ENCODE assay signal across 8 cellular contexts in the genomic region with DNA sequence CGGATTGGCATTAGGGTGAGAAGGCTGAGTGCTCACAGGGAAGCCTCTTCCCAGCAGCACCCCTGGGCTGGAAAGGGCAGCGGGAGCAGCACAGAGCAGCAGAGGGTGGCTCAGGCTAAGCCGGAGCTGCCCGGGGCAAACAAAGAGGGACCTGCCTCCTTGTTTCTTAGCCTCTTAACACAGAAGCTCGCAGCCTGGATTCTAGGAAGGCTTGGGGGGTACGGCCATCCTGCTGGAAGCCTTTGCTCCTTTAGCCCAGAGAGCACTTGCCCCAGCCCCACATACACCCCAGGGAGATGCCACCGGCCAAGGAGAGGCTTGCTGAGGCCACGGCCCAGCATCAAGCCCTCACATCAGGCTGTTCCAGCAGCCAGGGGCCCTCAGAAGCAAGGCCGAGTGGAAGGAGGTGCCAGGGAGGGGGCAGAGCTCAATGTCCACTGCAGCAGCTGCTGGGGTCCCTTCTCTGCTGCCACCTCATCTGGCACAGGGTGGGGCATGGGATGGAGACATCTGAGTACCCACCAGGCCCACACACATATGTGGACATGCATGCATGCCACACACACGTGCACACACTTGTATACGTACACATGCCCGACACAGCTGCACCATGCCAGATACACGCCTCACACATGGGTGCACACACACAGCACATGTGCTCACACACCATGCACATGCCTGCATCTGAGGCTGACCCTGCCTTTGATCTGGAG. TPM values are rescaled to one million over a fixed set of nuclear protein-coding genes. Genes with fewer than 3 reads are reported as not detected.
DNase-seq lines count a peak whose midpoint lies in the region; ATAC-seq and TF ChIP-seq lines count a peak whose summit lies in the region.

No MANE protein-coding gene starts in this region.

- no TSS peak for BruUV-seq in MCF 10A (replicated peaks; lab: Mats Ljungman, UMichigan)

- H3K4me1 Mint-ChIP-seq in HFFc6 (ENCODE audit: low read depth): peaks cover 45% of the 10 kb centered on the region
- peaks cover 18% of the 10 kb centered on the region for H3K4me1 Mint-ChIP-seq in MCF 10A (ENCODE audit: insufficient read depth, unreplicated experiment)
- peaks cover 6% of the 10 kb centered on the region for H3K4me1 Mint-ChIP-seq in stimulated activated naive CD8-positive, alpha-beta T cell treated with anti-CD3 and anti-CD28 coated beads, Interleukin-15, amount 100 ng/mL, for 72 hours

- peak overlapping the region; percentile 95 for H3K27ac Mint-ChIP-seq in HFFc6
- H3K27ac Mint-ChIP-seq in MCF 10A (ENCODE audit: low read depth, unreplicated experiment): peak overlapping the region; percentile 51
- no peak overlapping the region for H3K27ac Mint-ChIP-seq in stimulated activated naive CD8-positive, alpha-beta T cell treated with anti-CD3 and anti-CD28 coated beads, Interleukin-15, amount 100 ng/mL, for 72 hours

- no peaks in the 10 kb centered on the region for H3K9me3 ChIP-seq in HAP-1

- POLR2A ChIA-PET in MCF 10A (lab: Yijun Ruan, JAX): interaction anchor here (0.6 to 2.2 kb wide), 13 partner anchors 9 to 1115 kb away, joined by 3 to 34 read pairs (median 3); partner anchors contain the start of genes TACC3, TMEM129 and UVSSA
- POLR2A ChIA-PET in HEK293T (lab: Yijun Ruan, JAX): interaction anchor here (1.0 kb wide), 1 partner anchor 9 kb away, joined by 3 read pairs; no protein-coding TSS in a partner anchor

- DNase-seq in HFFc6 (no peak), MCF 10A (ENCODE audit: unreplicated experiment) (no peak), left colon (peak; percentile 11 to 35), HAP-1 (ENCODE audit: low spot score in 2 of 2) (no peak), NCI-H2196 (lab: John Stamatoyannopoulos, UW; ENCODE audit: unreplicated experiment) (no peak), HEK293T (ENCODE audit: extremely low spot score) (no peak)
- no peak for DNase-seq in stimulated activated naive CD8-positive, alpha-beta T cell treated with anti-CD3 and anti-CD28 coated beads, Interleukin-15, amount 100 ng/mL, for 72 hours

- H3K9me3 Mint-ChIP-seq in HFFc6 (no peaks in the 10 kb centered on the region), MCF 10A (ENCODE audit: unreplicated experiment) (no peaks in the 10 kb centered on the region)
- no peaks in the 10 kb centered on the region for H3K9me3 Mint-ChIP-seq in stimulated activated naive CD8-positive, alpha-beta T cell treated with anti-CD3 and anti-CD28 coated beads, Interleukin-15, amount 100 ng/mL, for 72 hours

- peaks cover 4% of the 10 kb centered on the region; the same call in 1 of the 2 replicates for H3K27me3 ChIP-seq in HAP-1 (ENCODE audit: low read depth)

- H3K27me3 Mint-ChIP-seq in HFFc6 (ENCODE audit: insufficient read depth) (peaks cover 1% of the 10 kb centered on the region; the same call in 1 of the 2 replicates), MCF 10A (ENCODE audit: insufficient read depth, unreplicated experiment) (peaks cover 12% of the 10 kb centered on the region)
- no peaks in the 10 kb centered on the region for H3K27me3 Mint-ChIP-seq in stimulated activated naive CD8-positive, alpha-beta T cell treated with anti-CD3 and anti-CD28 coated beads, Interleukin-15, amount 100 ng/mL, for 72 hours

- H3K4me3 ChIP-seq in HAP-1: no peak overlapping the region

- in situ Hi-C loops in HAP-1 (cut with MboI; ENCODE audit: low sequenced_read_pairs): no loop called here

- no peaks in the 10 kb centered on the region; the same call in 1 of the 2 replicates for H3K36me3 Mint-ChIP-seq in HFFc6 (ENCODE audit: low read depth)
- no peaks in the 10 kb centered on the region for H3K36me3 Mint-ChIP-seq in MCF 10A (ENCODE audit: insufficient read depth, unreplicated experiment)

- no peaks in the 10 kb centered on the region for H3K36me3 ChIP-seq in HAP-1 (replicated peaks)

- TF ChIP-seq CTCF in HFFc6 (IDR thresholded peaks at IDR 0.05) (no peak), MCF 10A (IDR thresholded peaks at IDR 0.05; ENCODE audit: unreplicated experiment) (no peak)

- intact Hi-C loops in MCF 10A (cut with micrococcal nuclease) (loop anchor here (1.0 kb wide), 1 partner anchor 154 kb away; no protein-coding TSS in a partner anchor), left colon (cut with DNase I, micrococcal nuclease) (no loop called here)

- H3K4me3 Mint-ChIP-seq in HFFc6 (peak overlapping the region; percentile 61), MCF 10A (ENCODE audit: unreplicated experiment) (no peak overlapping the region)
- no peak overlapping the region for H3K4me3 Mint-ChIP-seq in stimulated activated naive CD8-positive, alpha-beta T cell treated with anti-CD3 and anti-CD28 coated beads, Interleukin-15, amount 100 ng/mL, for 72 hours

- H3K4me1 ChIP-seq in HAP-1: no peaks in the 10 kb centered on the region

- ATAC-seq in left colon (peak; percentile 50), GM18519 (IDR thresholded peaks at IDR 0.05; ENCODE audit: low FRiP score, unreplicated experiment) (no peak)
- peak; percentile 13 for ATAC-seq in stimulated activated naive CD8-positive, alpha-beta T cell treated with anti-CD3 and anti-CD28 coated beads, Interleukin-15, amount 100 ng/mL, for 72 hours

- CTCF ChIA-PET in MCF 10A (lab: Yijun Ruan, JAX): interaction anchor here (0.6 to 2.0 kb wide), 7 partner anchors 11 to 189 kb away, joined by 3 to 14 read pairs (median 3); no protein-coding TSS in a partner anchor
- CTCF ChIA-PET in HEK293T (lab: Yijun Ruan, JAX): no interaction called here

TF ChIP-seq in HEK293T, 16 proteins besides CTCF, POLR2A, EP300 and RAD21:
- TF ChIP-seq BHLHE40 (IDR thresholded peaks at IDR 0.05; ENCODE audit: borderline replicate concordance) (no peak), NFRKB (IDR thresholded peaks at IDR 0.05) (no peak), FOXM1 (IDR thresholded peaks at IDR 0.05; ENCODE audit: borderline replicate concordance) (no peak), ZNF384 (IDR thresholded peaks at IDR 0.05) (no peak), L3MBTL2 (conservative IDR thresholded peaks at IDR 0.05) (no peak), ARNT (IDR thresholded peaks at IDR 0.05) (no peak), CTBP1 (IDR thresholded peaks at IDR 0.05; ENCODE audit: borderline replicate concordance) (no peak), FOXK2 (IDR thresholded peaks at IDR 0.05) (no peak), SP1 (IDR thresholded peaks at IDR 0.05) (no peak), TARDBP (IDR thresholded peaks at IDR 0.05) (no peak), ELF4 (IDR thresholded peaks at IDR 0.05) (no peak), SUZ12 (IDR thresholded peaks at IDR 0.05) (no peak), LEF1 (IDR thresholded peaks at IDR 0.05; ENCODE audit: borderline replicate concordance) (no peak), HDGF (IDR thresholded peaks at IDR 0.05; ENCODE audit: borderline replicate concordance) (no peak), FOXA1 (IDR thresholded peaks at IDR 0.05) (no peak)
- TF ChIP-seq, protein P1, sequence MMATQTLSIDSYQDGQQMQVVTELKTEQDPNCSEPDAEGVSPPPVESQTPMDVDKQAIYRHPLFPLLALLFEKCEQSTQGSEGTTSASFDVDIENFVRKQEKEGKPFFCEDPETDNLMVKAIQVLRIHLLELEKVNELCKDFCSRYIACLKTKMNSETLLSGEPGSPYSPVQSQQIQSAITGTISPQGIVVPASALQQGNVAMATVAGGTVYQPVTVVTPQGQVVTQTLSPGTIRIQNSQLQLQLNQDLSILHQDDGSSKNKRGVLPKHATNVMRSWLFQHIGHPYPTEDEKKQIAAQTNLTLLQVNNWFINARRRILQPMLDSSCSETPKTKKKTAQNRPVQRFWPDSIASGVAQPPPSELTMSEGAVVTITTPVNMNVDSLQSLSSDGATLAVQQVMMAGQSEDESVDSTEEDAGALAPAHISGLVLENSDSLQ (IDR thresholded peaks at IDR 0.05): no peak
TF ChIP-seq in HEK293T: peak in this region for 0.

RNA-seq across cellular contexts. Expression of gene SPON2, which starts 20.3 kb away (rescaled TPM):
- total RNA-seq in HFFc6 (2021; fragmentation: NEBNext Ultra II Directional; extraction: Animal tissue kit (Norgen Biotek cat#: 25700)): 10 to 100 TPM; 12.0 to 53.5 (median 48.2) TPM
- total RNA-seq in MCF 10A (2022): 0.54 and 0.64 TPM in 2 replicates
- 10 to 100 TPM; 26.6 to 34.3 TPM for total RNA-seq in left colon

RNA-seq across cellular contexts. Expression of gene CTBP1, which starts 56.3 kb away (rescaled TPM):
- 100 to 1,000 TPM; 109 to 126 (median 114) TPM for total RNA-seq in HFFc6 (2021; fragmentation: NEBNext Ultra II Directional; extraction: Animal tissue kit (Norgen Biotek cat#: 25700))
- 133 and 152 TPM in 2 replicates for total RNA-seq in MCF 10A (2022)
- total RNA-seq in left colon: 100 to 1,000 TPM; 156 to 180 TPM

Comparison
In these comparisons a context has a peak if more than half of its experiments do, and no peak if none do; other contexts are left out.
1. DNase-seq: peak in left colon (2 of 2); none in HFFc6 (single experiment), MCF 10A (single experiment), stimulated activated naive CD8-positive, alpha-beta T cell treated with anti-CD3 and anti-CD28 coated beads, Interleukin-15, amount 100 ng/mL, for 72 hours (0 of 2), HAP-1 (0 of 2), NCI-H2196 (single experiment) and HEK293T (single experiment).
2. H3K27ac Mint-ChIP-seq: peak in HFFc6 (single experiment) and MCF 10A (single experiment); none in stimulated activated naive CD8-positive, alpha-beta T cell treated with anti-CD3 and anti-CD28 coated beads, Interleukin-15, amount 100 ng/mL, for 72 hours (0 of 2).